Comparison of ENCODE assay signal across 15 cellular contexts in the genomic region with DNA sequence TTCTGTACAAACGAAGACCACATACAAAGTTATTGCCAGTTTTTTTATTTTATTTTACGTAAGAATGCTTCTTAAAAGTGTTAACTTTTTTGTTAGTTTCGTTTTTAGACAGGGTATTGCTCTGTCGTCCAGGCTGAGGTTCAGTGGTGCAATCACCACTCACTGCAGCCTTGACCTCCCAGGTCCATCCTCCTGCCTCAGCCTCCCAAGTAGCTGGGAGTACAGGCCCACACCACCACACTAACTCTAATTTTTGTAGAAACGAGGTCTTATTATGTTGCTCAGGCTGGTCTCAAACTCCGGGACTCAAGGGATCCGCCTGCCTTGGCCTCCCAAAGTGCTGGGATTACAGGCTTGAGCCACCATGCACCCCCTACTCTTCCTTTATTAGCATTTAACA. TPM values are rescaled to one million over a fixed set of nuclear protein-coding genes. Genes with fewer than 3 reads are reported as not detected.
DNase-seq lines count a peak whose midpoint lies in the region; ATAC-seq and TF ChIP-seq lines count a peak whose summit lies in the region.
"Had no signal": no experiment of that assay in that cellular context is flagged by ENCODE, and none has a peak within 500 bp of the region (broad histone marks: within the 10 kb centered on the region; RNA-seq: fewer than 3 reads in every experiment).

No MANE protein-coding gene starts in this region.

- peak overlapping the region; percentile 99; the same call in 1 of the 2 replicates for H3K27ac ChIP-seq in VCaP
- H3K27ac ChIP-seq in fibroblast of lung (ENCODE audit: insufficient read depth, low read length), result peak overlapping the region; percentile 7

- H3K4me1 ChIP-seq in fibroblast of lung (ENCODE audit: control insufficient read depth, extremely low read depth, insufficient read depth, low read length), result no peaks in the 10 kb centered on the region

- no peaks in the 10 kb centered on the region for H3K27me3 ChIP-seq in fibroblast of lung (ENCODE audit: control insufficient read depth, insufficient read depth, low read length)

- peak overlapping the region; percentile 36 for H3K27ac Mint-ChIP-seq in stimulated activated naive CD8-positive, alpha-beta T cell treated with anti-CD3 and anti-CD28 coated beads, Interleukin-15, Interleukin-2, amounts not matched to agents 100 ng/mL and 50 ng/mL, for 24 hours
- H3K27ac Mint-ChIP-seq in type B pancreatic cell, result peak overlapping the region; percentile 21

- H3K79me2 ChIP-seq in fibroblast of lung (ENCODE audit: control insufficient read depth, insufficient read depth, low read length), result peaks cover 52% of the 10 kb centered on the region

- peak overlapping the region in 1 of 4 experiments; percentile 2 for H3K4me3 ChIP-seq in fibroblast of lung (replicated peaks in 1 of 4; ENCODE audit: control extremely low read depth in 1 of 4, insufficient read depth in 1 of 4, low read depth in 3 of 4, low read length in 4 of 4)

- H3K4me1 Mint-ChIP-seq in stimulated activated naive CD8-positive, alpha-beta T cell treated with anti-CD3 and anti-CD28 coated beads, Interleukin-15, Interleukin-2, amounts not matched to agents 100 ng/mL and 50 ng/mL, for 24 hours (ENCODE audit: low read depth), result peaks cover 51% of the 10 kb centered on the region
- peaks cover 25% of the 10 kb centered on the region for H3K4me1 Mint-ChIP-seq in type B pancreatic cell (ENCODE audit: unreplicated experiment)

- no peak overlapping the region for H3K9ac ChIP-seq in fibroblast of lung (ENCODE audit: insufficient read depth, low read length)

- H3K27me3 Mint-ChIP-seq in stimulated activated naive CD8-positive, alpha-beta T cell treated with anti-CD3 and anti-CD28 coated beads, Interleukin-15, Interleukin-2, amounts not matched to agents 100 ng/mL and 50 ng/mL, for 24 hours, result no peaks in the 10 kb centered on the region
- H3K27me3 Mint-ChIP-seq in type B pancreatic cell, result no peaks in the 10 kb centered on the region

- no peak for ATAC-seq in stimulated activated naive CD8-positive, alpha-beta T cell treated with anti-CD3 and anti-CD28 coated beads, Interleukin-15, Interleukin-2, amounts not matched to agents 100 U/mL and 50 U/mL, for 24 hours
- ATAC-seq in HG03095 (IDR thresholded peaks at IDR 0.05; ENCODE audit: unreplicated experiment) (no peak), HG03521 (IDR thresholded peaks at IDR 0.05; ENCODE audit: unreplicated experiment) (no peak)

- no peaks in the 10 kb centered on the region for H3K9me3 Mint-ChIP-seq in stimulated activated naive CD8-positive, alpha-beta T cell treated with anti-CD3 and anti-CD28 coated beads, Interleukin-15, Interleukin-2, amounts not matched to agents 100 ng/mL and 50 ng/mL, for 24 hours
- no peaks in the 10 kb centered on the region for H3K9me3 Mint-ChIP-seq in type B pancreatic cell

- TF ChIP-seq CTCF in VCaP (conservative IDR thresholded peaks at IDR 0.05) (no peak), fibroblast of lung (conservative IDR thresholded peaks at IDR 0.05 in 1 of 2, IDR thresholded peaks at IDR 0.05 in 1 of 2; ENCODE audit: low read depth in 1 of 2, low read length in 2 of 2) (no peak), type B pancreatic cell (conservative IDR thresholded peaks at IDR 0.05) (no peak)

- H3K36me3 Mint-ChIP-seq in stimulated activated naive CD8-positive, alpha-beta T cell treated with anti-CD3 and anti-CD28 coated beads, Interleukin-15, Interleukin-2, amounts not matched to agents 100 ng/mL and 50 ng/mL, for 24 hours (ENCODE audit: low read depth), result peaks cover 60% of the 10 kb centered on the region
- peaks cover 26% of the 10 kb centered on the region for H3K36me3 Mint-ChIP-seq in type B pancreatic cell

- no peaks in the 10 kb centered on the region for H3K9me3 ChIP-seq in fibroblast of lung (ENCODE audit: control insufficient read depth, insufficient read depth, low read depth, low read length)

- H3K36me3 ChIP-seq in fibroblast of lung (ENCODE audit: control insufficient read depth, insufficient read depth, low read length), result peaks cover 2% of the 10 kb centered on the region

- DNase-seq in stimulated activated naive CD8-positive, alpha-beta T cell treated with anti-CD3 and anti-CD28 coated beads, Interleukin-15, Interleukin-2, amounts not matched to agents 100 U/mL and 50 U/mL, for 24 hours, result no peak
- DNase-seq in fibroblast of lung (ENCODE audit: low read depth in 2 of 2) (no peak), type B pancreatic cell (ENCODE audit: extremely low spot score, unreplicated experiment) (no peak), DMS153 (lab: John Stamatoyannopoulos, UW) (no peak)
- DNase-seq: activated CD4-positive, CD25-positive, alpha-beta regulatory T cell treated with anti-CD3 and anti-CD28 coated beads, Interleukin-2, amount 50 U/mL, for 72 hours; activated naive CD4-positive, alpha-beta T cell; caudate nucleus; GF-D8; kidney; MV-4-11; stimulated activated CD4-positive, alpha-beta T cell treated with anti-CD3 and anti-CD28 coated beads, Interleukin-2, amount 100 ng/mL, for 48 hours had no signal

- no peak overlapping the region for H2AFZ ChIP-seq in fibroblast of lung (ENCODE audit: low read length)

- H3K4me3 Mint-ChIP-seq in stimulated activated naive CD8-positive, alpha-beta T cell treated with anti-CD3 and anti-CD28 coated beads, Interleukin-15, Interleukin-2, amounts not matched to agents 100 ng/mL and 50 ng/mL, for 24 hours, result peak overlapping the region; percentile 95
- peak overlapping the region; percentile 50 for H3K4me3 Mint-ChIP-seq in type B pancreatic cell

- peak overlapping the region; percentile 23 for H3K4me2 ChIP-seq in fibroblast of lung (ENCODE audit: extremely low read depth, insufficient read depth, low read length)

- peaks cover 3% of the 10 kb centered on the region for H4K20me1 ChIP-seq in fibroblast of lung (ENCODE audit: control insufficient read depth, extremely low read depth, insufficient read depth, low read length)

RNA-seq across cellular contexts. Expression of a gene that starts 2.3 kb away (rescaled TPM):
- total RNA-seq in fibroblast of lung (116 and 134 TPM in 2 replicates), type B pancreatic cell (ENCODE audit: low replicate concordance) (189 and 223 TPM in 2 replicates)
- 163 and 165 TPM in 2 replicates for polyA plus RNA-seq in fibroblast of lung
- 128 and 145 TPM in 2 replicates for polyA plus RNA-seq in fibroblast of lung (2012)
- polyA minus RNA-seq in fibroblast of lung (ENCODE audit: low replicate concordance), result 15.9 and 49.6 TPM in 2 replicates

RNA-seq across cellular contexts. Expression of a gene that starts 21.3 kb away (rescaled TPM):
- 42.1 and 50.2 TPM in 2 replicates for total RNA-seq in fibroblast of lung
- polyA plus RNA-seq in fibroblast of lung, result 44.0 and 53.9 TPM in 2 replicates
- polyA plus RNA-seq in fibroblast of lung (2012), result 33.5 and 43.2 TPM in 2 replicates
- polyA minus RNA-seq in fibroblast of lung (ENCODE audit: low replicate concordance), result 6.2 and 25.0 TPM in 2 replicates
- 34.5 and 34.6 TPM in 2 replicates for total RNA-seq in type B pancreatic cell (ENCODE audit: low replicate concordance)

RNA-seq across cellular contexts. Expression of a gene that starts 53.7 kb away (rescaled TPM):
- total RNA-seq in fibroblast of lung, result 31.0 and 32.6 TPM in 2 replicates
- polyA plus RNA-seq in fibroblast of lung, result 18.5 and 19.1 TPM in 2 replicates
- 15.2 and 15.8 TPM in 2 replicates for polyA plus RNA-seq in fibroblast of lung (2012)
- polyA minus RNA-seq in fibroblast of lung (ENCODE audit: low replicate concordance), result 5.4 and 7.4 TPM in 2 replicates
- 21.0 and 25.4 TPM in 2 replicates for total RNA-seq in type B pancreatic cell (ENCODE audit: low replicate concordance)
